ENCODE assay signal across 8 cellular contexts in genomic region chr2:111570300-111571103, GRCh38.
DNase-seq lines count a peak whose midpoint lies in the region; ATAC-seq lines count a peak whose summit lies in the region.
"Not testable (repeated sequence)": the region's sequence is repeated elsewhere in the genome, so short reads cannot be mapped to it uniquely, and the experiment has no call there.

No MANE protein-coding gene starts in this region.

- not testable (repeated sequence) for H3K9me3 ChIP-seq in CD4-positive, alpha-beta memory T cell (ENCODE audit: control insufficient read depth in 1 of 2, low read length in 2 of 2)

- H3K4me1 Mint-ChIP-seq in CD4-positive, alpha-beta memory T cell: not testable (repeated sequence)
- peaks cover 12% of the 10 kb centered on the region for H3K4me1 Mint-ChIP-seq in T-helper 1 cell treated with Interleukin-12 subunit alpha and Interleukin-12 subunit beta and Interleukin-4 antibody, amounts not matched to agents 30 μg/mL and 1 μg/mL, for 36 hours (ENCODE audit: low read depth)
- peaks cover 14% of the 10 kb centered on the region for H3K4me1 Mint-ChIP-seq in activated naive CD4-positive, alpha-beta T cell treated with anti-CD3 and anti-CD28 coated beads, Interleukin-2, amount 10 ng/mL, durations not matched to agents 7 days and 5 days

- not testable (repeated sequence) for H3K27me3 Mint-ChIP-seq in CD4-positive, alpha-beta memory T cell; T-helper 1 cell treated with Interleukin-12 subunit alpha and Interleukin-12 subunit beta and Interleukin-4 antibody, amounts not matched to agents 30 μg/mL and 1 μg/mL, for 36 hours (ENCODE audit: low read depth)
- peaks cover 11% of the 10 kb centered on the region for H3K27me3 Mint-ChIP-seq in activated naive CD4-positive, alpha-beta T cell treated with anti-CD3 and anti-CD28 coated beads, Interleukin-2, amount 10 ng/mL, durations not matched to agents 7 days and 5 days

- H3K4me1 ChIP-seq in CD4-positive, alpha-beta memory T cell (ENCODE audit: insufficient read depth, low read length): not testable (repeated sequence)

- not testable (repeated sequence) for H3K36me3 Mint-ChIP-seq in CD4-positive, alpha-beta memory T cell; T-helper 1 cell treated with Interleukin-12 subunit alpha and Interleukin-12 subunit beta and Interleukin-4 antibody, amounts not matched to agents 30 μg/mL and 1 μg/mL, for 36 hours (ENCODE audit: low read depth); activated naive CD4-positive, alpha-beta T cell treated with anti-CD3 and anti-CD28 coated beads, Interleukin-2, amount 10 ng/mL, durations not matched to agents 7 days and 5 days

- POLR2A ChIA-PET in CD4-positive, alpha-beta memory T cell (lab: Charles Lee; ENCODE audit: partially characterized antibody): not testable (repeated sequence)

- intact Hi-C loops in CD4-positive, alpha-beta memory T cell (cut with micrococcal nuclease); Right ventricle myocardium superior (cut with DNase I): not testable (repeated sequence)

- not testable (repeated sequence) for H3K27ac ChIP-seq in CD4-positive, alpha-beta memory T cell (ENCODE audit: low read depth, low read length)

- CTCF ChIA-PET in CD4-positive, alpha-beta memory T cell (lab: Charles Lee; ENCODE audit: partially characterized antibody); activated naive CD4-positive, alpha-beta T cell treated with anti-CD3 and anti-CD28 coated beads, Interleukin-2, amount 10 ng/mL, durations not matched to agents 7 days and 5 days (lab: Charles Lee): not testable (repeated sequence)

- H3K27ac Mint-ChIP-seq in CD4-positive, alpha-beta memory T cell: peak overlapping the region in 1 of 7 donors; percentile 8
- peak overlapping the region; percentile 33 for H3K27ac Mint-ChIP-seq in T-helper 1 cell treated with Interleukin-12 subunit alpha and Interleukin-12 subunit beta and Interleukin-4 antibody, amounts not matched to agents 30 μg/mL and 1 μg/mL, for 36 hours
- H3K27ac Mint-ChIP-seq in activated naive CD4-positive, alpha-beta T cell treated with anti-CD3 and anti-CD28 coated beads, Interleukin-2, amount 10 ng/mL, durations not matched to agents 7 days and 5 days: not testable (repeated sequence)

- peak overlapping the region in 6 of 8 donors; percentile 35 to 53 (median 51) for H3K4me3 Mint-ChIP-seq in CD4-positive, alpha-beta memory T cell
- H3K4me3 Mint-ChIP-seq in T-helper 1 cell treated with Interleukin-12 subunit alpha and Interleukin-12 subunit beta and Interleukin-4 antibody, amounts not matched to agents 30 μg/mL and 1 μg/mL, for 36 hours: peak overlapping the region; percentile 58
- H3K4me3 Mint-ChIP-seq in activated naive CD4-positive, alpha-beta T cell treated with anti-CD3 and anti-CD28 coated beads, Interleukin-2, amount 10 ng/mL, durations not matched to agents 7 days and 5 days: peak overlapping the region; percentile 27

- H3K36me3 ChIP-seq in CD4-positive, alpha-beta memory T cell (ENCODE audit: insufficient read depth, low read length): not testable (repeated sequence)

- not testable (repeated sequence) for H3K9me3 Mint-ChIP-seq in CD4-positive, alpha-beta memory T cell; T-helper 1 cell treated with Interleukin-12 subunit alpha and Interleukin-12 subunit beta and Interleukin-4 antibody, amounts not matched to agents 30 μg/mL and 1 μg/mL, for 36 hours; activated naive CD4-positive, alpha-beta T cell treated with anti-CD3 and anti-CD28 coated beads, Interleukin-2, amount 10 ng/mL, durations not matched to agents 7 days and 5 days

- peak; percentile 59 for ATAC-seq in GM19372 (IDR thresholded peaks at IDR 0.05; ENCODE audit: low read depth, unreplicated experiment)
- ATAC-seq in HG02763 (IDR thresholded peaks at IDR 0.05; ENCODE audit: unreplicated experiment): peak; percentile 73
- peak; percentile 67 for ATAC-seq in HG03521 (IDR thresholded peaks at IDR 0.05; ENCODE audit: unreplicated experiment)
- ATAC-seq in Right ventricle myocardium superior (ENCODE audit: poor library complexity): peak; percentile 63

- not testable (repeated sequence) for H3K27me3 ChIP-seq in CD4-positive, alpha-beta memory T cell (ENCODE audit: insufficient read depth, low read length)

- peak in 1 of 5 donors; percentile 1 for DNase-seq in CD4-positive, alpha-beta memory T cell
- not testable (repeated sequence) for DNase-seq in activated naive CD4-positive, alpha-beta T cell treated with anti-CD3 and anti-CD28 coated beads, Interleukin-2, amount 10 ng/mL, durations not matched to agents 7 days and 5 days; Right ventricle myocardium superior
- peak; percentile 6 for DNase-seq in stimulated activated CD4-positive, alpha-beta T cell treated with anti-CD3 and anti-CD28 coated beads, Interleukin-12 subunit alpha, Interleukin-12 subunit beta, amount 100 ng/mL, for 4 hours

- not testable (repeated sequence) for H3K4me3 ChIP-seq in CD4-positive, alpha-beta memory T cell (ENCODE audit: low read length in 2 of 2)
